ENCODE assay signal across 7 cellular contexts in the genomic region with DNA sequence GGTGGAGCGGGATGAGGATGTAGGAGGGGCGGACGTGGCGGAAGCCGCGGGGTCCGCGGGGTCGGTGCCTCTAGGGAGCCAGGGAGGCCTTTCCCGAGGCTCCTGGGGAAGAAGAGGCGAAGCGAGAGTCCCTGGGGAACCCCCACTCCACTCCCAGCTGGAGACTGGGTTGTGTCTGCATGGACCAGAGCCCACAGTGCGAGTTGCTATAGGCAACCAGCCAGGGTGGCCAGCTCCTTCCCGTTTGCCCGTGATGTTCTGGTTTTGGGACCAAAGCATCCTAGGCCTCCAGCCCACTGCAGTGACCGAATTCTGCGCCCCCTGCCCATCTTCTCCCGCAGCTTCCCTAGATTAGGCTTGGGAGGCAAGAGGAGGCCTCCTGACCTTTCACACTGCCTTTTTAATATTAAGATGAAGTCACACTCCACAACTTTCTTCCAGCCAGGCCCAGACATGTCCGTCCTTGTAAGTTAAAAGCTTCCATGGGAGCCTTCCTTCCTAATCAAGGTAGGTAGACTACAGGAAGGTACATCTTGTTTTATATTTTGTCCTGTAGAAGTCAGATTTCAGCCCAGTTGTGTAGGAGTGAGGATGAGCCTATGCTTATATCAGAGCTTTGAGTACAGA. TPM values are rescaled to one million over a fixed set of nuclear protein-coding genes. Genes with fewer than 3 reads are reported as not detected.
DNase-seq lines count a peak whose midpoint lies in the region; ATAC-seq and TF ChIP-seq lines count a peak whose summit lies in the region.

No MANE protein-coding gene starts in this region.

- peak overlapping the region; percentile 34 for H2BK5ac ChIP-seq in trophoblast cell (ENCODE audit: low read depth, low read length, poor library complexity)

- H3K9me3 ChIP-seq in trophoblast cell (ENCODE audit: insufficient read depth, low read depth, low read length), result no peaks in the 10 kb centered on the region

- H3K23ac ChIP-seq in trophoblast cell (ENCODE audit: low read length), result no peak overlapping the region

- peak overlapping the region; percentile 12 for H3K18ac ChIP-seq in trophoblast cell (ENCODE audit: low read length)

- H3K4ac ChIP-seq in trophoblast cell (ENCODE audit: low read depth, low read length), result peak overlapping the region; percentile 18

- peak overlapping the region; percentile 83 for H3K4me3 ChIP-seq in trophoblast cell (ENCODE audit: low read depth, low read length)

- peaks cover 9% of the 10 kb centered on the region for H3K79me2 ChIP-seq in trophoblast cell (ENCODE audit: control insufficient read depth, insufficient read depth, low read length, poor library complexity)

- H3K36me3 Mint-ChIP-seq in activated T-helper 17 cell treated with anti-CD3 and anti-CD28 coated beads, Interleukin-2, amount 50 U/mL, for 72 hours (ENCODE audit: low read depth), result peaks cover 60% of the 10 kb centered on the region

- H3K27ac Mint-ChIP-seq in activated T-helper 17 cell treated with anti-CD3 and anti-CD28 coated beads, Interleukin-2, amount 50 U/mL, for 72 hours, result peak overlapping the region; percentile 98

- H3K27ac ChIP-seq in trophoblast cell (ENCODE audit: low read depth, low read length), result peak overlapping the region; percentile 29

- DNase-seq in GM04503 (ENCODE audit: low read depth) (peak; percentile 51), Right ventricle myocardium superior (no peak), trophoblast cell (peak in 1 of 2 donors; percentile 56), SKM-1 (lab: John Stamatoyannopoulos, UW; ENCODE audit: unreplicated experiment) (no peak)

- peaks cover 4% of the 10 kb centered on the region in 2 experiments for H3K4me1 ChIP-seq in trophoblast cell (ENCODE audit: control insufficient read depth in 1 of 2, insufficient read depth in 2 of 2, low read length in 2 of 2)

- peaks cover 2 to 3% of the 10 kb centered on the region in 2 experiments for H3K36me3 ChIP-seq in trophoblast cell (ENCODE audit: control insufficient read depth in 1 of 2, insufficient read depth in 2 of 2, low read length in 2 of 2)

- peak; percentile 29 for ATAC-seq in GM21528 (IDR thresholded peaks at IDR 0.05; ENCODE audit: low FRiP score, unreplicated experiment)
- ATAC-seq in activated T-helper 17 cell treated with anti-CD3 and anti-CD28 coated beads, Interleukin-2, amount 50 U/mL, for 72 hours (replicated peaks), result peak; percentile 53
- peak; percentile 59 for ATAC-seq in Right ventricle myocardium superior (ENCODE audit: poor library complexity)

- peak overlapping the region; percentile 67 for H4K12ac ChIP-seq in trophoblast cell (ENCODE audit: low read depth, low read length)

- no peaks in the 10 kb centered on the region for H3K27me3 Mint-ChIP-seq in activated T-helper 17 cell treated with anti-CD3 and anti-CD28 coated beads, Interleukin-2, amount 50 U/mL, for 72 hours

- H3K27me3 ChIP-seq in trophoblast cell (ENCODE audit: insufficient read depth, low read length), result no peaks in the 10 kb centered on the region

- peak overlapping the region; percentile 3 for H2BK120ac ChIP-seq in trophoblast cell (ENCODE audit: insufficient read depth, low read length, poor library complexity)

- H3K9ac ChIP-seq in trophoblast cell (ENCODE audit: low read length), result peak overlapping the region; percentile 87

- peak overlapping the region; percentile 53 for H2AFZ ChIP-seq in trophoblast cell (ENCODE audit: insufficient read depth, low read length, poor library complexity)

- H2AK5ac ChIP-seq in trophoblast cell (ENCODE audit: low read length), result peak overlapping the region; percentile 37

- H3K9me3 Mint-ChIP-seq in activated T-helper 17 cell treated with anti-CD3 and anti-CD28 coated beads, Interleukin-2, amount 50 U/mL, for 72 hours, result no peaks in the 10 kb centered on the region

- peak overlapping the region; percentile 73 for H4K8ac ChIP-seq in trophoblast cell (ENCODE audit: low read depth, low read length)

- TF ChIP-seq RAD21 in Ishikawa (IDR thresholded peaks at IDR 0.05; ENCODE audit: low read depth), result no peak

- H3K4me3 Mint-ChIP-seq in activated T-helper 17 cell treated with anti-CD3 and anti-CD28 coated beads, Interleukin-2, amount 50 U/mL, for 72 hours, result peak overlapping the region; percentile 91

- intact Hi-C loops in Right ventricle myocardium superior (cut with DNase I), result no loop called here

- WGBS in trophoblast cell (ENCODE audit: extremely low coverage, insufficient coverage, insufficient read length), result no CpG with 5 or more reads among the region's 19 CpGs

- H3K79me1 ChIP-seq in trophoblast cell (ENCODE audit: low read length), result peaks cover 10% of the 10 kb centered on the region

- peak overlapping the region; percentile 69 for H3K4me2 ChIP-seq in trophoblast cell (ENCODE audit: low read length)

- H3K14ac ChIP-seq in trophoblast cell (ENCODE audit: low read length), result peak overlapping the region; percentile 77

- H2BK12ac ChIP-seq in trophoblast cell (ENCODE audit: low read length), result no peak overlapping the region

- peaks cover 11% of the 10 kb centered on the region for H3K4me1 Mint-ChIP-seq in activated T-helper 17 cell treated with anti-CD3 and anti-CD28 coated beads, Interleukin-2, amount 50 U/mL, for 72 hours

- no peak for TF ChIP-seq EP300 in Ishikawa (IDR thresholded peaks at IDR 0.05; ENCODE audit: borderline replicate concordance)

- peak overlapping the region; percentile 52 for H4K91ac ChIP-seq in trophoblast cell (ENCODE audit: low read depth, low read length)

TF ChIP-seq in Ishikawa, 13 proteins besides CTCF, POLR2A, EP300 and RAD21:
- TF ChIP-seq YY1 (IDR thresholded peaks at IDR 0.05; ENCODE audit: low read depth), result no peak
- 0 out of 2 replicates have a peak, but pooled peaks have one; percentile 62 for TF ChIP-seq ZBTB7A (IDR thresholded peaks at IDR 0.05; ENCODE audit: low read depth)
- TF ChIP-seq, protein P1, sequence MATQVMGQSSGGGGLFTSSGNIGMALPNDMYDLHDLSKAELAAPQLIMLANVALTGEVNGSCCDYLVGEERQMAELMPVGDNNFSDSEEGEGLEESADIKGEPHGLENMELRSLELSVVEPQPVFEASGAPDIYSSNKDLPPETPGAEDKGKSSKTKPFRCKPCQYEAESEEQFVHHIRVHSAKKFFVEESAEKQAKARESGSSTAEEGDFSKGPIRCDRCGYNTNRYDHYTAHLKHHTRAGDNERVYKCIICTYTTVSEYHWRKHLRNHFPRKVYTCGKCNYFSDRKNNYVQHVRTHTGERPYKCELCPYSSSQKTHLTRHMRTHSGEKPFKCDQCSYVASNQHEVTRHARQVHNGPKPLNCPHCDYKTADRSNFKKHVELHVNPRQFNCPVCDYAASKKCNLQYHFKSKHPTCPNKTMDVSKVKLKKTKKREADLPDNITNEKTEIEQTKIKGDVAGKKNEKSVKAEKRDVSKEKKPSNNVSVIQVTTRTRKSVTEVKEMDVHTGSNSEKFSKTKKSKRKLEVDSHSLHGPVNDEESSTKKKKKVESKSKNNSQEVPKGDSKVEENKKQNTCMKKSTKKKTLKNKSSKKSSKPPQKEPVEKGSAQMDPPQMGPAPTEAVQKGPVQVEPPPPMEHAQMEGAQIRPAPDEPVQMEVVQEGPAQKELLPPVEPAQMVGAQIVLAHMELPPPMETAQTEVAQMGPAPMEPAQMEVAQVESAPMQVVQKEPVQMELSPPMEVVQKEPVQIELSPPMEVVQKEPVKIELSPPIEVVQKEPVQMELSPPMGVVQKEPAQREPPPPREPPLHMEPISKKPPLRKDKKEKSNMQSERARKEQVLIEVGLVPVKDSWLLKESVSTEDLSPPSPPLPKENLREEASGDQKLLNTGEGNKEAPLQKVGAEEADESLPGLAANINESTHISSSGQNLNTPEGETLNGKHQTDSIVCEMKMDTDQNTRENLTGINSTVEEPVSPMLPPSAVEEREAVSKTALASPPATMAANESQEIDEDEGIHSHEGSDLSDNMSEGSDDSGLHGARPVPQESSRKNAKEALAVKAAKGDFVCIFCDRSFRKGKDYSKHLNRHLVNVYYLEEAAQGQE (IDR thresholded peaks at IDR 0.05; ENCODE audit: low read depth), result no peak

RNA-seq across cellular contexts. Expression of a gene that starts 0.5 kb away (rescaled TPM):
- total RNA-seq in activated T-helper 17 cell treated with anti-CD3 and anti-CD28 coated beads, Interleukin-2, amount 50 U/mL, for 72 hours, result 100 to 1,000 TPM; 100 to 112 TPM
- 89.5 TPM for total RNA-seq in Right ventricle myocardium superior
- polyA plus RNA-seq in trophoblast cell (2013), result 102 and 110 TPM in 2 replicates

RNA-seq across cellular contexts. Expression of a gene that starts 42.6 kb away (rescaled TPM):
- 1 to 10 TPM in 1 of 2 donors, under 1 TPM in 1; 0.64 to 5.5 TPM for total RNA-seq in activated T-helper 17 cell treated with anti-CD3 and anti-CD28 coated beads, Interleukin-2, amount 50 U/mL, for 72 hours
- 0.16 TPM for total RNA-seq in Right ventricle myocardium superior
- 10.7 and 11.1 TPM in 2 replicates for polyA plus RNA-seq in trophoblast cell (2013)

RNA-seq across cellular contexts. Expression of a gene that starts 43.0 kb away (rescaled TPM):
- 1 to 10 TPM; 4.8 to 6.3 TPM for total RNA-seq in activated T-helper 17 cell treated with anti-CD3 and anti-CD28 coated beads, Interleukin-2, amount 50 U/mL, for 72 hours
- 3.1 TPM for total RNA-seq in Right ventricle myocardium superior
- 2.8 and 3.0 TPM in 2 replicates for polyA plus RNA-seq in trophoblast cell (2013)
